Comparison of ENCODE assay signal across 8 cellular contexts in the genomic region with DNA sequence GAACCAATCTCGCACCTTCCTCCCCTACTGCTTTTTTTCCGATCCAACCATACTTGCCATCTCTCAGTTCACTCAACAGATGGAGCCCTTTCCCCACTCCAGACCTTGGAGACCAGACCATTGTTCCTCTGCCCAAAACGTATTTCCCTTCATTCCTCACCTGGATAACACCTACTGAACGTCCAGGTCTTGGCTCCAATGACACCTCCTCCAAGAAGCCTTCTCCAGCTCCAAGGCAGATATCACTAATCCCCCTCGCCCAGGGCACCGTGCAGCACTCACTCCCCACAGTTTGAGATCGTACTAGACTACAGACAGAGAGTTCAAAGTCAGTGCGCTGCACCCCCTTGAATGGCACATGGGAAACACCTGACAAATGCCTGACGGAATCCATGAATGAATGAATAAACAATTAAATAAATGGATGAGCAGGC. TPM values are rescaled to one million over a fixed set of nuclear protein-coding genes. Genes with fewer than 3 reads are reported as not detected.
DNase-seq lines count a peak whose midpoint lies in the region; ATAC-seq and TF ChIP-seq lines count a peak whose summit lies in the region.

No MANE protein-coding gene starts in this region.

- no peak overlapping the region for H3K4me3 Mint-ChIP-seq in activated naive CD8-positive, alpha-beta T cell treated with anti-CD3 and anti-CD28 coated beads, Interleukin-2, amount 10 ng/mL, durations not matched to agents 7 days and 5 days
- no peak overlapping the region for H3K4me3 Mint-ChIP-seq in activated naive CD8-positive, alpha-beta T cell treated with anti-CD3 and anti-CD28 coated beads, Interleukin-2, amount 50 U/mL, for 24 hours

- no peak overlapping the region for H3K4me3 ChIP-seq in NB4 (ENCODE audit: low read depth, low read length)

- peaks cover 7% of the 10 kb centered on the region for H3K27me3 Mint-ChIP-seq in activated naive CD8-positive, alpha-beta T cell treated with anti-CD3 and anti-CD28 coated beads, Interleukin-2, amount 10 ng/mL, durations not matched to agents 7 days and 5 days
- H3K27me3 Mint-ChIP-seq in activated naive CD8-positive, alpha-beta T cell treated with anti-CD3 and anti-CD28 coated beads, Interleukin-2, amount 50 U/mL, for 24 hours = no peaks in the 10 kb centered on the region

- H3K9me3 Mint-ChIP-seq in activated naive CD8-positive, alpha-beta T cell treated with anti-CD3 and anti-CD28 coated beads, Interleukin-2, amount 10 ng/mL, durations not matched to agents 7 days and 5 days = no peaks in the 10 kb centered on the region
- H3K9me3 Mint-ChIP-seq in activated naive CD8-positive, alpha-beta T cell treated with anti-CD3 and anti-CD28 coated beads, Interleukin-2, amount 50 U/mL, for 24 hours = no peaks in the 10 kb centered on the region

- H3K36me3 Mint-ChIP-seq in activated naive CD8-positive, alpha-beta T cell treated with anti-CD3 and anti-CD28 coated beads, Interleukin-2, amount 10 ng/mL, durations not matched to agents 7 days and 5 days = no peaks in the 10 kb centered on the region
- no peaks in the 10 kb centered on the region for H3K36me3 Mint-ChIP-seq in activated naive CD8-positive, alpha-beta T cell treated with anti-CD3 and anti-CD28 coated beads, Interleukin-2, amount 50 U/mL, for 24 hours (ENCODE audit: low read depth)

- peaks cover 5% of the 10 kb centered on the region for H3K4me1 Mint-ChIP-seq in activated naive CD8-positive, alpha-beta T cell treated with anti-CD3 and anti-CD28 coated beads, Interleukin-2, amount 10 ng/mL, durations not matched to agents 7 days and 5 days
- H3K4me1 Mint-ChIP-seq in activated naive CD8-positive, alpha-beta T cell treated with anti-CD3 and anti-CD28 coated beads, Interleukin-2, amount 50 U/mL, for 24 hours = no peaks in the 10 kb centered on the region

- TF ChIP-seq CTCF in NB4 (IDR thresholded peaks at IDR 0.05; ENCODE audit: low read depth, low read length) (peak; percentile 61), VCaP (conservative IDR thresholded peaks at IDR 0.05) (peak; percentile 94)

- peak; percentile 7 for DNase-seq in activated naive CD8-positive, alpha-beta T cell treated with anti-CD3 and anti-CD28 coated beads, Interleukin-2, amount 10 ng/mL, durations not matched to agents 7 days and 5 days
- DNase-seq in activated naive CD8-positive, alpha-beta T cell treated with anti-CD3 and anti-CD28 coated beads, Interleukin-2, amount 50 U/mL, for 24 hours = no peak
- DNase-seq in NB4 (ENCODE audit: low read depth) (peak; percentile 55), hepatic stellate cell (ENCODE audit: low spot score) (peak; percentile 57), superior temporal gyrus (ENCODE audit: extremely low spot score) (peak; percentile 77), GM19238 (ENCODE audit: insufficient read length, low spot score) (no peak)

- H3K27ac Mint-ChIP-seq in activated naive CD8-positive, alpha-beta T cell treated with anti-CD3 and anti-CD28 coated beads, Interleukin-2, amount 10 ng/mL, durations not matched to agents 7 days and 5 days = no peak overlapping the region
- no peak overlapping the region for H3K27ac Mint-ChIP-seq in activated naive CD8-positive, alpha-beta T cell treated with anti-CD3 and anti-CD28 coated beads, Interleukin-2, amount 50 U/mL, for 24 hours

- no peak for TF ChIP-seq POLR2A in NB4 (IDR thresholded peaks at IDR 0.05; ENCODE audit: extremely low read depth, insufficient read length)

- no peak for ATAC-seq in activated naive CD8-positive, alpha-beta T cell treated with anti-CD3 and anti-CD28 coated beads, Interleukin-2, amount 10 ng/mL, durations not matched to agents 7 days and 5 days (ENCODE audit: low read depth)
- ATAC-seq in activated naive CD8-positive, alpha-beta T cell treated with anti-CD3 and anti-CD28 coated beads, Interleukin-2, amount 50 U/mL, for 24 hours = no peak
- ATAC-seq in HG03457 (IDR thresholded peaks at IDR 0.05; ENCODE audit: unreplicated experiment) = no peak

- POLR2A ChIA-PET in activated naive CD8-positive, alpha-beta T cell treated with anti-CD3 and anti-CD28 coated beads, Interleukin-2, amount 10 ng/mL, durations not matched to agents 7 days and 5 days (lab: Charles Lee) = no interaction called here

- no peak overlapping the region; the same call in 1 of the 2 replicates for H3K27ac ChIP-seq in VCaP

RNA-seq across cellular contexts. Expression of a gene that starts 47.1 kb away (rescaled TPM):
- total RNA-seq in activated naive CD8-positive, alpha-beta T cell treated with anti-CD3 and anti-CD28 coated beads, Interleukin-2, amount 10 ng/mL, durations not matched to agents 7 days and 5 days = 100 to 1,000 TPM; 482 to 492 TPM

Comparison
In these comparisons a context has a peak if more than half of its experiments do, and no peak if none do; other contexts are left out.
1. DNase-seq: peak in activated naive CD8-positive, alpha-beta T cell treated with anti-CD3 and anti-CD28 coated beads, Interleukin-2, amount 10 ng/mL, durations not matched to agents 7 days and 5 days (single experiment), NB4 (single experiment), hepatic stellate cell (single experiment) and superior temporal gyrus (single experiment); none in activated naive CD8-positive, alpha-beta T cell treated with anti-CD3 and anti-CD28 coated beads, Interleukin-2, amount 50 U/mL, for 24 hours (single experiment) and GM19238 (single experiment).